In genomic region chr1:108590947-108591346, GRCh38 we compare ENCODE assay signal across 10 cellular contexts. TPM values are rescaled to one million over a fixed set of nuclear protein-coding genes. Genes with fewer than 3 reads are reported as not detected.
DNase-seq lines count a peak whose midpoint lies in the region; ATAC-seq and TF ChIP-seq lines count a peak whose summit lies in the region.
"Had no signal": no experiment of that assay in that cellular context is flagged by ENCODE, and none has a peak within 500 bp of the region (broad histone marks: within the 10 kb centered on the region; RNA-seq: fewer than 3 reads in every experiment).

No MANE protein-coding gene starts in this region.

- DNase-seq in activated CD8-positive, alpha-beta memory T cell treated with anti-CD3 and anti-CD28 coated beads, Interleukin-2, amount 10 ng/mL, durations not matched to agents 7 days and 5 days, result no peak
- no peak for DNase-seq in activated CD8-positive, alpha-beta memory T cell treated with anti-CD3 and anti-CD28 coated beads, Interleukin-2, amount 50 U/mL, for 4 hours
- DNase-seq in activated naive CD8-positive, alpha-beta T cell treated with anti-CD3 and anti-CD28 coated beads for 36 hours, result no peak
- DNase-seq in hepatic stellate cell (ENCODE audit: low spot score), result peak; percentile 23
- no peak for DNase-seq in tibial artery
- DNase-seq in HK-2 (ENCODE audit: unreplicated experiment), result no peak
- DNase-seq in occipital lobe (lab: John Stamatoyannopoulos, UW), result no peak
- DNase-seq: testis had no signal

- CTCF ChIA-PET in activated CD8-positive, alpha-beta memory T cell treated with anti-CD3 and anti-CD28 coated beads, Interleukin-2, amount 10 ng/mL, durations not matched to agents 7 days and 5 days (lab: Charles Lee), result interaction anchor here (0.8 to 1.9 kb wide), 4 partner anchors 11 to 52 kb away, joined by 3 to 6 read pairs (median 4); no protein-coding TSS in a partner anchor

- H3K27me3 ChIP-seq in tibial artery, result no peaks in the 10 kb centered on the region
- H3K27me3 ChIP-seq: testis had no signal

- no peaks in the 10 kb centered on the region for H3K9me3 ChIP-seq in tibial artery
- H3K9me3 ChIP-seq: testis had no signal

- TF ChIP-seq CTCF in tibial artery (IDR thresholded peaks at IDR 0.05), result no peak

- intact Hi-C loops in tibial artery (cut with DNase I; ENCODE audit: low total_unique reads), result no loop called here

- peak; percentile 78 for ATAC-seq in activated CD8-positive, alpha-beta memory T cell treated with anti-CD3 and anti-CD28 coated beads, Interleukin-2, amount 10 ng/mL, durations not matched to agents 7 days and 5 days
- ATAC-seq in GM21423 (IDR thresholded peaks at IDR 0.05; ENCODE audit: unreplicated experiment), result no peak

- H3K4me1 Mint-ChIP-seq in activated CD8-positive, alpha-beta memory T cell treated with anti-CD3 and anti-CD28 coated beads, Interleukin-2, amount 10 ng/mL, durations not matched to agents 7 days and 5 days, result peaks cover 46% of the 10 kb centered on the region
- peaks cover 49% of the 10 kb centered on the region for H3K4me1 Mint-ChIP-seq in activated naive CD8-positive, alpha-beta T cell treated with anti-CD3 and anti-CD28 coated beads for 36 hours

- no peaks in the 10 kb centered on the region for H3K36me3 ChIP-seq in tibial artery

- H3K27me3 Mint-ChIP-seq in activated CD8-positive, alpha-beta memory T cell treated with anti-CD3 and anti-CD28 coated beads, Interleukin-2, amount 10 ng/mL, durations not matched to agents 7 days and 5 days, result peaks cover 2% of the 10 kb centered on the region
- no peaks in the 10 kb centered on the region for H3K27me3 Mint-ChIP-seq in activated naive CD8-positive, alpha-beta T cell treated with anti-CD3 and anti-CD28 coated beads for 36 hours

- H3K27ac ChIP-seq in tibial artery, result peak overlapping the region; percentile 68 to 78
- H3K27ac ChIP-seq: epithelial cell of prostate, testis had no signal

- peaks cover 6% of the 10 kb centered on the region for H3K36me3 Mint-ChIP-seq in activated CD8-positive, alpha-beta memory T cell treated with anti-CD3 and anti-CD28 coated beads, Interleukin-2, amount 10 ng/mL, durations not matched to agents 7 days and 5 days
- H3K36me3 Mint-ChIP-seq in activated naive CD8-positive, alpha-beta T cell treated with anti-CD3 and anti-CD28 coated beads for 36 hours, result peaks cover 5% of the 10 kb centered on the region

- H3K27ac Mint-ChIP-seq in activated CD8-positive, alpha-beta memory T cell treated with anti-CD3 and anti-CD28 coated beads, Interleukin-2, amount 10 ng/mL, durations not matched to agents 7 days and 5 days, result peak overlapping the region; percentile 54
- peak overlapping the region; percentile 42 for H3K27ac Mint-ChIP-seq in activated naive CD8-positive, alpha-beta T cell treated with anti-CD3 and anti-CD28 coated beads for 36 hours

- no peak overlapping the region for H3K4me3 Mint-ChIP-seq in activated CD8-positive, alpha-beta memory T cell treated with anti-CD3 and anti-CD28 coated beads, Interleukin-2, amount 10 ng/mL, durations not matched to agents 7 days and 5 days
- H3K4me3 Mint-ChIP-seq in activated naive CD8-positive, alpha-beta T cell treated with anti-CD3 and anti-CD28 coated beads for 36 hours, result no peak overlapping the region

- peak overlapping the region in 1 of 2 donors; percentile 6 for H3K4me3 ChIP-seq in tibial artery
- H3K4me3 ChIP-seq: testis had no signal

- peaks cover 0 to 38% (median 15%) of the 10 kb centered on the region in 4 donors for H3K4me1 ChIP-seq in tibial artery

- no peaks in the 10 kb centered on the region for H3K9me3 Mint-ChIP-seq in activated CD8-positive, alpha-beta memory T cell treated with anti-CD3 and anti-CD28 coated beads, Interleukin-2, amount 10 ng/mL, durations not matched to agents 7 days and 5 days (ENCODE audit: low read depth)
- H3K9me3 Mint-ChIP-seq in activated naive CD8-positive, alpha-beta T cell treated with anti-CD3 and anti-CD28 coated beads for 36 hours, result peaks cover 1% of the 10 kb centered on the region

RNA-seq across cellular contexts. Expression of gene EEIG2, which starts 31.0 kb away (rescaled TPM):
- total RNA-seq in activated CD8-positive, alpha-beta memory T cell treated with anti-CD3 and anti-CD28 coated beads, Interleukin-2, amount 10 ng/mL, durations not matched to agents 7 days and 5 days, result 10 to 100 TPM; 11.9 to 16.4 TPM
- total RNA-seq in activated naive CD8-positive, alpha-beta T cell treated with anti-CD3 and anti-CD28 coated beads for 36 hours, result 1 to 10 TPM; 7.8 to 7.9 TPM
- 61.1 TPM for total RNA-seq in occipital lobe
